In the genomic region with DNA sequence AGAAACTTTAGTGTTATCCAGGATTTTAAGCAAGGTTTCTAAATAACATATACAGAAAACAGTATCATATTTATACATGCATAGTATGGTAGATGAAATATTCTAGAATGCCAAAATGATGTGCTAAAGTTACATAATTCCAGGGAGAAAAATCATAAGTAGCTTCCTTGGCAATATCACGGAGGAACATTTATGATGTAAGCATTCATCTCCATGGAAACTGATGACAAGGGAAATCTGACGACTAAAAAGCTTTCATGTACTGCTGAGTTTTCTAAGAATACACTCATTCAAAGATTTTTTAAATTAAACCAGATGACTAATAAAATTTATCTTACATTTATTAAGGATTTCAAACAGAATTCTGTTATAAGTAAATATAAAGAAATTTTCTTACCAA, we compare ENCODE assay signal across 23 cellular contexts. TPM values are rescaled to one million over a fixed set of nuclear protein-coding genes. Genes with fewer than 3 reads are reported as not detected.
DNase-seq lines count a peak whose midpoint lies in the region; ATAC-seq, FAIRE-seq and TF ChIP-seq lines count a peak whose summit lies in the region.
"Had no signal": no experiment of that assay in that cellular context is flagged by ENCODE, and none has a peak within 500 bp of the region (broad histone marks: within the 10 kb centered on the region; RNA-seq: fewer than 3 reads in every experiment).

No MANE protein-coding gene starts in this region.

- H4K20me1 ChIP-seq in K562 (replicated peaks; ENCODE audit: control insufficient read depth, insufficient read depth, low read length) (no peaks in the 10 kb centered on the region), osteoblast (ENCODE audit: insufficient read depth, low read length) (no peaks in the 10 kb centered on the region)

- H2AFZ ChIP-seq in K562 (ENCODE audit: low read depth, low read length) (no peak overlapping the region), osteoblast (ENCODE audit: low read length) (no peak overlapping the region)

- H3K79me2 ChIP-seq in K562 (ENCODE audit: control insufficient read depth, insufficient read depth, low read length), result peaks cover 24% of the 10 kb centered on the region
- H3K79me2 ChIP-seq in osteoblast (ENCODE audit: insufficient read depth, low read length), result peaks cover 29% of the 10 kb centered on the region

- CTCF ChIA-PET in K562 (lab: Yijun Ruan, JAX; ENCODE audit: low intra/inter-chr PET ratio), result no interaction called here

- no peak for ATAC-seq in K562
- no peak for ATAC-seq in HG03571 (IDR thresholded peaks at IDR 0.05; ENCODE audit: unreplicated experiment)
- ATAC-seq: CD8-positive, alpha-beta T cell; Right ventricle myocardium inferior had no signal

- no peak overlapping the region for H3K9ac ChIP-seq in K562 (ENCODE audit: insufficient read depth in 1 of 2, low read depth in 2 of 2, low read length in 2 of 2)

- no TSS peak for BruUV-seq in K562 (replicated peaks; lab: Mats Ljungman, UMichigan)

- no peak overlapping the region for H3K27ac ChIP-seq in K562 (ENCODE audit: extremely low read depth, low read depth, low read length)
- no peak overlapping the region for H3K27ac ChIP-seq in osteoblast (ENCODE audit: low read depth, low read length)
- H3K27ac ChIP-seq: 22Rv1, SJSA1 had no signal

- H3K4me1 ChIP-seq in K562 (replicated peaks in 1 of 2; ENCODE audit: control insufficient read depth in 2 of 2, insufficient read depth in 2 of 2, low read length in 2 of 2) (peaks cover 11 to 20% of the 10 kb centered on the region in 2 experiments; a peak in 4 of 5 replicates), osteoblast (ENCODE audit: insufficient read depth, low read length) (peaks cover 2% of the 10 kb centered on the region)

- no peak for TF ChIP-seq POLR2A in K562 (conservative IDR thresholded peaks at IDR 0.05)

- H3K36me3 ChIP-seq in K562 (ENCODE audit: control insufficient read depth, insufficient read depth, low read length) (peaks cover 34% of the 10 kb centered on the region; the same call in 1 of the 3 replicates), osteoblast (ENCODE audit: insufficient read depth, low read length) (peaks cover 10% of the 10 kb centered on the region)

- in situ Hi-C loops in K562 (cut with MboI), result no loop called here
- in situ Hi-C loops in KBM-7 (cut with MboI; ENCODE audit: low pct_unique_long_range_greater_than_20kb, low sequenced_read_pairs), result no loop called here

- no peak overlapping the region for H3K4me3 ChIP-seq in K562
- no peak overlapping the region for H3K4me3 ChIP-seq in osteoblast (ENCODE audit: insufficient read depth, low read length)
- H3K4me3 ChIP-seq: SJSA1 had no signal

- no peak for TF ChIP-seq CTCF in K562 (IDR thresholded peaks at IDR 0.05 in 2 of 3, conservative IDR thresholded peaks at IDR 0.05 in 1 of 3; ENCODE audit: insufficient read depth in 2 of 3, low read depth in 1 of 3, low read length in 3 of 3)
- TF ChIP-seq CTCF in osteoblast (IDR thresholded peaks at IDR 0.05; ENCODE audit: extremely low read depth, low read depth, low read length), result no peak

- H3K27me3 ChIP-seq in K562 (ENCODE audit: control insufficient read depth in 2 of 2, insufficient read depth in 2 of 2, low read length in 2 of 2) (no peaks in the 10 kb centered on the region), osteoblast (ENCODE audit: insufficient read depth, low read length) (no peaks in the 10 kb centered on the region)
- H3K27me3 ChIP-seq: SJSA1 had no signal

- intact Hi-C loops in K562 (cut with micrococcal nuclease), result loop anchor here (2.0 kb wide), 1 partner anchor 42 kb away; no protein-coding TSS in a partner anchor

- no peak overlapping the region for H3K4me2 ChIP-seq in K562 (ENCODE audit: insufficient read depth, low read length)
- H3K4me2 ChIP-seq in osteoblast (ENCODE audit: insufficient read depth, low read length), result no peak overlapping the region

- no peak for TF ChIP-seq EP300 in K562 (IDR thresholded peaks at IDR 0.05; ENCODE audit: low read length)

- H3K9me3 ChIP-seq in K562 (replicated peaks; ENCODE audit: control insufficient read depth, insufficient read depth, low read depth, low read length) (no peaks in the 10 kb centered on the region), osteoblast (ENCODE audit: low read depth, low read length) (no peaks in the 10 kb centered on the region)

- POLR2A ChIA-PET in K562 (lab: Yijun Ruan, JAX), result no interaction called here

- H3K9me1 ChIP-seq in K562 (ENCODE audit: control insufficient read depth, insufficient read depth, low read length), result no peaks in the 10 kb centered on the region

- FAIRE-seq in K562 (lab: Jason Lieb, UNC), result no peak

- TF ChIP-seq RAD21 in K562 (CRISPR knock-in tag; conservative IDR thresholded peaks at IDR 0.05 in 1 of 2, IDR thresholded peaks at IDR 0.05 in 1 of 2), result no peak

- 69% methylated on average over 2 of the region's 2 CpGs for WGBS in K562 (ENCODE audit: insufficient coverage, low coverage, missing lambda C conversion rate)

- peak; percentile 3 for DNase-seq in DMS 273 (lab: John Stamatoyannopoulos, UW; ENCODE audit: unreplicated experiment)
- no peak for DNase-seq in DMS 273 treated with DMSO at 0.1 percent for 48 hours (lab: John Stamatoyannopoulos, UW)
- DNase-seq in K562 (ENCODE audit: extremely low read depth in 1 of 4, low spot score in 3 of 4), result no peak
- peak; percentile 41 for DNase-seq in fibroblast of peridontal ligament (ENCODE audit: extremely low read depth)
- peak; percentile 10 for DNase-seq in osteoblast (ENCODE audit: insufficient read length, low spot score, missing footprints)
- no peak for DNase-seq in KBM-7
- no peak for DNase-seq in GM19240 (ENCODE audit: insufficient read length, low spot score)
- DNase-seq: ACHN; AML-193; C1 segment of cervical spinal cord; CD8-positive, alpha-beta T cell; GDM1; H9; HFFc6; KG1; NCI-H1105; NCI-H2029 treated with DMSO at 0.1 percent for 48 hours; NCI-H524 treated with DMSO at 0.1 percent for 48 hours; SW 1271 had no signal

TF ChIP-seq in K562, 482 proteins besides CTCF, POLR2A, EP300 and RAD21 (continues in another document):
- TF ChIP-seq NR2C1 (IDR thresholded peaks at IDR 0.05), result no peak
- no peak for TF ChIP-seq NR2C1 (tag; IDR thresholded peaks at IDR 0.05)

RNA-seq across cellular contexts. Expression of a gene that starts 4.7 kb away (rescaled TPM):
- total RNA-seq in K562 (2011; cell fraction: chromatin; rRNA removed; ENCODE audit: low replicate concordance), result 4.6 and 15.5 TPM in 2 replicates
- total RNA-seq in K562 (2011; cell fraction: nucleolus; rRNA removed), result 1.8 and 2.8 TPM in 2 replicates
- total RNA-seq in K562 (2011; cell fraction: nucleoplasm; rRNA removed), result 5.1 and 12.0 TPM in 2 replicates
- total RNA-seq in K562 (2014; rRNA removed) (21.7 and 24.1 TPM in 2 replicates), K562 (2014; rRNA removed; fragmentation: Illumina TruSeq; extraction: Trizol) (40.9 and 42.0 TPM in 2 replicates), K562 (2015; rRNA removed; fragmentation: Illumina TruSeq; extraction: Trizol) (29.6 and 37.0 TPM in 2 replicates), K562 (2021) (25.8 and 26.4 TPM in 2 replicates), osteoblast (13.4 and 14.4 TPM in 2 replicates)
- polyA plus RNA-seq in K562 (2011; rRNA removed) (26.7 and 37.3 TPM in 2 replicates), K562 (2014; fragmentation: Illumina TruSeq; extraction: Trizol) (30.2 TPM in 2 replicates), K562 (2014; fragmentation: Nextera tagmentation; extraction: Ambion mirVana) (100 to 1,000 TPM; 109 to 143 TPM), K562 (2014; rRNA removed) (39.5 and 40.6 TPM in 2 replicates)
- 6.5 and 14.3 TPM in 2 replicates for polyA plus RNA-seq in K562 (2011; cell fraction: cytosol; rRNA removed)
- 5.4 and 9.0 TPM in 2 replicates for polyA plus RNA-seq in K562 (2011; cell fraction: nucleus; rRNA removed)
- 21.3 and 31.0 TPM in 2 replicates for polyA plus RNA-seq in K562 (2012)
- 10.3 and 10.5 TPM in 2 replicates for polyA minus RNA-seq in K562 (2011; rRNA and poly(A)+ RNA removed)
- polyA minus RNA-seq in K562 (2011; cell fraction: cytosol; rRNA and poly(A)+ RNA removed), result 2.7 and 7.1 TPM in 2 replicates
- 3.5 and 6.4 TPM in 2 replicates for polyA minus RNA-seq in K562 (2011; cell fraction: nucleus; rRNA and poly(A)+ RNA removed)

RNA-seq across cellular contexts. Expression of a gene that starts 29.9 kb away (rescaled TPM):
- 9.5 and 12.8 TPM in 2 replicates for total RNA-seq in K562 (2011; cell fraction: chromatin; rRNA removed; ENCODE audit: low replicate concordance)
- 11.4 and 12.0 TPM in 2 replicates for total RNA-seq in K562 (2011; cell fraction: nucleolus; rRNA removed)
- 9.9 and 13.9 TPM in 2 replicates for total RNA-seq in K562 (2011; cell fraction: nucleoplasm; rRNA removed)
- total RNA-seq in K562 (2014; rRNA removed), result 10.3 and 11.8 TPM in 2 replicates
- total RNA-seq in K562 (2014; rRNA removed; fragmentation: Illumina TruSeq; extraction: Trizol), result 10.8 and 11.6 TPM in 2 replicates
- total RNA-seq in K562 (2015; rRNA removed; fragmentation: Illumina TruSeq; extraction: Trizol), result 11.2 and 11.4 TPM in 2 replicates
- total RNA-seq in K562 (2021), result 9.7 and 10.6 TPM in 2 replicates
- 9.2 and 11.8 TPM in 2 replicates for polyA plus RNA-seq in K562 (2011; rRNA removed)
- polyA plus RNA-seq in K562 (2011; cell fraction: cytosol; rRNA removed), result 5.7 and 6.6 TPM in 2 replicates
- 4.2 and 6.4 TPM in 2 replicates for polyA plus RNA-seq in K562 (2011; cell fraction: nucleus; rRNA removed)
- polyA plus RNA-seq in K562 (2012), result 9.0 and 10.9 TPM in 2 replicates
- polyA plus RNA-seq in K562 (2014; fragmentation: Illumina TruSeq; extraction: Trizol), result 9.4 and 11.4 TPM in 2 replicates
- 1 to 10 TPM; 3.8 to 5.2 TPM for polyA plus RNA-seq in K562 (2014; fragmentation: Nextera tagmentation; extraction: Ambion mirVana)
- 9.3 and 15.3 TPM in 2 replicates for polyA plus RNA-seq in K562 (2014; rRNA removed)
- polyA minus RNA-seq in K562 (2011; rRNA and poly(A)+ RNA removed), result 7.8 and 8.8 TPM in 2 replicates
- polyA minus RNA-seq in K562 (2011; cell fraction: cytosol; rRNA and poly(A)+ RNA removed), result 4.4 and 4.9 TPM in 2 replicates
- 5.3 and 7.0 TPM in 2 replicates for polyA minus RNA-seq in K562 (2011; cell fraction: nucleus; rRNA and poly(A)+ RNA removed)
- total RNA-seq in osteoblast, result 15.9 and 18.0 TPM in 2 replicates

RNA-seq across cellular contexts. Expression of a gene that starts 30.0 kb away (rescaled TPM):
- total RNA-seq in K562 (2011; cell fraction: chromatin; rRNA removed; ENCODE audit: low replicate concordance), result 25.3 and 78.1 TPM in 2 replicates
- 11.5 and 14.9 TPM in 2 replicates for total RNA-seq in K562 (2011; cell fraction: nucleolus; rRNA removed)
- total RNA-seq in K562 (2011; cell fraction: nucleoplasm; rRNA removed), result 34.8 and 48.7 TPM in 2 replicates
- total RNA-seq in K562 (2014; rRNA removed) (11.1 and 18.2 TPM in 2 replicates), K562 (2014; rRNA removed; fragmentation: Illumina TruSeq; extraction: Trizol) (18.3 and 22.5 TPM in 2 replicates), K562 (2015; rRNA removed; fragmentation: Illumina TruSeq; extraction: Trizol) (14.2 and 16.8 TPM in 2 replicates), K562 (2021) (15.9 and 17.1 TPM in 2 replicates), osteoblast (22.1 and 30.9 TPM in 2 replicates)
- polyA plus RNA-seq in K562 (2011; rRNA removed) (16.9 and 23.1 TPM in 2 replicates), K562 (2014; fragmentation: Illumina TruSeq; extraction: Trizol) (12.7 and 14.8 TPM in 2 replicates), K562 (2014; fragmentation: Nextera tagmentation; extraction: Ambion mirVana) (1 to 10 TPM; 3.6 to 4.1 TPM), K562 (2014; rRNA removed) (19.5 and 25.5 TPM in 2 replicates)
- polyA plus RNA-seq in K562 (2011; cell fraction: cytosol; rRNA removed), result 5.2 and 7.8 TPM in 2 replicates
- 15.4 and 15.8 TPM in 2 replicates for polyA plus RNA-seq in K562 (2011; cell fraction: nucleus; rRNA removed)
- polyA plus RNA-seq in K562 (2012), result 10.5 and 14.3 TPM in 2 replicates
- polyA minus RNA-seq in K562 (2011; rRNA and poly(A)+ RNA removed), result 11.6 and 13.9 TPM in 2 replicates
- polyA minus RNA-seq in K562 (2011; cell fraction: cytosol; rRNA and poly(A)+ RNA removed), result 3.1 and 6.6 TPM in 2 replicates
- polyA minus RNA-seq in K562 (2011; cell fraction: nucleus; rRNA and poly(A)+ RNA removed), result 13.1 and 14.9 TPM in 2 replicates

Comparison
In these comparisons a context has a peak if more than half of its experiments do, and no peak if none do; other contexts are left out.
1. DNase-seq: peak in DMS 273 (single experiment), fibroblast of peridontal ligament (single experiment) and osteoblast (single experiment); none in DMS 273 treated with DMSO at 0.1 percent for 48 hours (single experiment), K562 (0 of 4), KBM-7 (single experiment) and GM19240 (single experiment).